In genomic region chr5:58156354-58156753, GRCh38 we compare ENCODE assay signal across 14 cellular contexts.
A peak's percentile ranks its signal among the peaks of the same experiment; 100 is the strongest.
DNase-seq lines count a peak whose midpoint lies in the region; FAIRE-seq and TF ChIP-seq lines count a peak whose summit lies in the region.
"Had no signal": no experiment of that assay in that cellular context is flagged by ENCODE, and none has a peak within 500 bp of the region (broad histone marks: within the 10 kb centered on the region; RNA-seq: fewer than 3 reads in every experiment).

No MANE protein-coding gene starts in this region.

- H3K9me3 ChIP-seq in DOHH2 (ENCODE audit: control insufficient read depth, insufficient read depth, low read length) (no peaks in the 10 kb centered on the region), ovary (no peaks in the 10 kb centered on the region)

- H3K36me3 ChIP-seq in DOHH2 (ENCODE audit: control insufficient read depth, low read length) (no peaks in the 10 kb centered on the region), ovary (no peaks in the 10 kb centered on the region)

- DNase-seq in NCI-H146 treated with DMSO at 0.1 percent for 48 hours (lab: John Stamatoyannopoulos, UW; ENCODE audit: unreplicated experiment) (peak; percentile 34), fibroblast of mammary gland (ENCODE audit: low read depth) (peak; percentile 74), nucleus accumbens (lab: John Stamatoyannopoulos, UW) (peak in 43 of 56 donors; percentile 8 to 86 (median 46)), ovary (no peak), HT-29 (ENCODE audit: low spot score) (no peak), GM12892 (ENCODE audit: insufficient read length) (no peak)
- no peak for DNase-seq in activated CD8-positive, alpha-beta memory T cell treated with anti-CD3 and anti-CD28 coated beads, Interleukin-2, amount 50 U/mL, for 48 hours
- DNase-seq: CD8-positive, alpha-beta T cell; KBM-7; naive B cell; NCI-H2171 had no signal

- no peak for TF ChIP-seq POLR2A in ovary (IDR thresholded peaks at IDR 0.05)
- TF ChIP-seq POLR2A in GM12892 (IDR thresholded peaks at IDR 0.05; ENCODE audit: low read depth, low read length) = no peak

- no peaks in the 10 kb centered on the region for H3K9me2 ChIP-seq in DOHH2 (replicated peaks; ENCODE audit: control insufficient read depth, low read length)

- no peak overlapping the region for H3K4me3 ChIP-seq in DOHH2 (ENCODE audit: low read length)
- no peak overlapping the region for H3K4me3 ChIP-seq in fibroblast of mammary gland (ENCODE audit: control insufficient read depth, low read depth, low read length)
- H3K4me3 ChIP-seq in ovary = no peak overlapping the region

- H3K4me1 ChIP-seq in DOHH2 (ENCODE audit: control insufficient read depth, low read length) (peaks cover 18% of the 10 kb centered on the region), ovary (ENCODE audit: insufficient read depth) (no peaks in the 10 kb centered on the region)

- no peaks in the 10 kb centered on the region for H3F3A ChIP-seq in DOHH2 (ENCODE audit: control insufficient read depth, insufficient read depth)

- no peak for FAIRE-seq in GM12892 (lab: Jason Lieb, UNC)
- FAIRE-seq: endometrium, RCC 7860 had no signal

- TF ChIP-seq CTCF in DOHH2 (IDR thresholded peaks at IDR 0.05; ENCODE audit: low read depth, low read length, poor library complexity, severe bottlenecking) (no peak), fibroblast of mammary gland (conservative IDR thresholded peaks at IDR 0.05; ENCODE audit: control insufficient read depth, insufficient read depth, low read depth, low read length) (no peak), ovary (IDR thresholded peaks at IDR 0.05) (no peak)

- H3K27me3 ChIP-seq in DOHH2 (ENCODE audit: control insufficient read depth, low read length) = peaks cover 5% of the 10 kb centered on the region; the same call in 1 of the 2 replicates
- H3K27me3 ChIP-seq in ovary = no peaks in the 10 kb centered on the region

- WGBS in ovary, 3 donors = 86 to 92% (median 89%) methylated on average over 7 of the region's 7 CpGs

- intact Hi-C loops in ovary (cut with DNase I) = no loop called here

- H4K20me1 ChIP-seq in DOHH2 (ENCODE audit: control insufficient read depth, insufficient read depth, low read depth, low read length) = no peaks in the 10 kb centered on the region

- no peak overlapping the region for H3K27ac ChIP-seq in DOHH2 (ENCODE audit: low read depth, low read length)
- H3K27ac ChIP-seq in ovary = no peak overlapping the region

- no peak for TF ChIP-seq EP300 in ovary (IDR thresholded peaks at IDR 0.05)

- H3K79me2 ChIP-seq in DOHH2 (ENCODE audit: control insufficient read depth, low read length) = no peaks in the 10 kb centered on the region

- H3K4me2 ChIP-seq in DOHH2 (ENCODE audit: low read length) = 0 out of 2 replicates have a peak overlapping the region, but pooled peaks have one; percentile 51

Comparison
In these comparisons a context has a peak if more than half of its experiments do, and no peak if none do; other contexts are left out.
1. DNase-seq: peak in NCI-H146 treated with DMSO at 0.1 percent for 48 hours (single experiment), fibroblast of mammary gland (single experiment) and nucleus accumbens (43 of 56); none in ovary (0 of 5), HT-29 (single experiment), GM12892 (single experiment) and activated CD8-positive, alpha-beta memory T cell treated with anti-CD3 and anti-CD28 coated beads, Interleukin-2, amount 50 U/mL, for 48 hours (single experiment).